In genomic region chr6:168469198-168469943, GRCh38 we compare ENCODE assay signal across 34 cellular contexts. TPM values are rescaled to one million over a fixed set of nuclear protein-coding genes. Genes with fewer than 3 reads are reported as not detected.
A peak's percentile ranks its signal among the peaks of the same experiment; 100 is the strongest.
DNase-seq lines count a peak whose midpoint lies in the region; ATAC-seq, FAIRE-seq and TF ChIP-seq lines count a peak whose summit lies in the region.
"Had no signal": no experiment of that assay in that cellular context is flagged by ENCODE, and none has a peak within 500 bp of the region (broad histone marks: within the 10 kb centered on the region; RNA-seq: fewer than 3 reads in every experiment).

No MANE protein-coding gene starts in this region.

- H2AFZ ChIP-seq in HepG2 (ENCODE audit: low read length): no peak overlapping the region
- H2AFZ ChIP-seq: hepatocyte had no signal

- CTCF ChIA-PET in HepG2 (lab: Yijun Ruan, JAX; ENCODE audit: low intra/inter-chr PET ratio, low total read pairs): no interaction called here
- CTCF ChIA-PET in WTC11 (lab: Charles Lee): no interaction called here

- TF ChIP-seq RAD21 in HepG2 (CRISPR knock-in tag; IDR thresholded peaks at IDR 0.05): no peak

- no peak overlapping the region for H3K9ac ChIP-seq in HepG2 (ENCODE audit: insufficient read depth, low read depth, low read length)
- H3K9ac ChIP-seq in stomach smooth muscle (ENCODE audit: low read length in 2 of 2): peak overlapping the region in 1 of 2 donors; percentile 13

- TF ChIP-seq CTCF in body of pancreas (IDR thresholded peaks at IDR 0.05): no peak
- no peak for TF ChIP-seq CTCF in cardiac muscle cell (IDR thresholded peaks at IDR 0.05; ENCODE audit: low read depth, low read length)
- TF ChIP-seq CTCF in HepG2 (CRISPR knock-in tag; IDR thresholded peaks at IDR 0.05): no peak
- no peak for TF ChIP-seq CTCF in WTC11 (IDR thresholded peaks at IDR 0.05)
- no peak for TF ChIP-seq CTCF in BE2C (IDR thresholded peaks at IDR 0.05; ENCODE audit: low read depth, low read length)

- no peak overlapping the region for H3K27ac Mint-ChIP-seq in WTC11
- no peak overlapping the region for H3K27ac Mint-ChIP-seq in stimulated activated effector memory CD8-positive, alpha-beta T cell treated with anti-CD3 and anti-CD28 coated beads, Interleukin-12 subunit alpha, Interleukin-12 subunit beta, amount 100 ng/mL, for 72 hours
- H3K27ac Mint-ChIP-seq: activated CD8-positive, alpha-beta T cell treated with anti-CD3 and anti-CD28 coated beads for 36 hours; activated T-helper 1 cell treated with anti-CD3 and anti-CD28 coated beads, Interleukin-12 subunit alpha, Interleukin-12 subunit beta, Interleukin-2, Interleukin-4 antibody, amounts not matched to agents 30 ng/mL and 10 ng/mL and 1 ng/mL, durations not matched to agents 14 hours and 24 hours and 36 hours; CD4-positive, alpha-beta T cell; endodermal cell; stimulated activated memory B cell treated with anti-CD40 and anti-IgM and Interleukin-4, amounts not matched to agents 10 μg/mL and 1 μg/mL and 100 μg/mL, for 72 hours had no signal

- ATAC-seq in body of pancreas: peak; percentile 40
- ATAC-seq in HepG2: 0 out of 3 replicates have a peak, but pooled peaks have one; percentile 33
- ATAC-seq in WTC11: no peak
- ATAC-seq in stimulated activated effector memory CD8-positive, alpha-beta T cell treated with anti-CD3 and anti-CD28 coated beads, Interleukin-12 subunit alpha, Interleukin-12 subunit beta, amount 100 ng/mL, for 72 hours: no peak
- ATAC-seq: A549; activated CD8-positive, alpha-beta T cell treated with anti-CD3 and anti-CD28 coated beads for 36 hours; K562; left lung; stimulated activated memory B cell treated with anti-CD40 and anti-IgM and Interleukin-4, amounts not matched to agents 10 μg/mL and 1 μg/mL and 100 μg/mL, for 72 hours had no signal

- TF ChIP-seq POLR2A in body of pancreas (IDR thresholded peaks at IDR 0.05) (no peak), HepG2 (IDR thresholded peaks at IDR 0.05; ENCODE audit: insufficient read depth in 1 of 2, low read depth in 2 of 2, low read length in 2 of 2) (no peak)

- peak in 3 of 4 donors; percentile 33 to 57 (median 44) for DNase-seq in body of pancreas
- DNase-seq in cardiac muscle cell (ENCODE audit: low read depth in 1 of 2, low spot score in 1 of 2): peak; percentile 39 to 71
- DNase-seq in HepG2 (ENCODE audit: low spot score): no peak
- DNase-seq in WTC11 (ENCODE audit: low spot score): no peak
- no peak for DNase-seq in GF-D8 (lab: John Stamatoyannopoulos, UW)
- no peak for DNase-seq in stimulated activated effector memory CD8-positive, alpha-beta T cell treated with anti-CD3 and anti-CD28 coated beads, Interleukin-12 subunit alpha, Interleukin-12 subunit beta, amount 100 ng/mL, for 72 hours (ENCODE audit: low spot score in 2 of 2)
- no peak for DNase-seq in BE2C
- DNase-seq: activated CD4-positive, alpha-beta T cell treated with anti-CD3 and anti-CD28 coated beads for 1 hour; activated CD8-positive, alpha-beta memory T cell treated with anti-CD3 and anti-CD28 coated beads, Interleukin-2, amount 50 U/mL, for 48 hours; activated CD8-positive, alpha-beta T cell treated with anti-CD3 and anti-CD28 coated beads for 36 hours; activated naive CD4-positive, alpha-beta T cell treated with Interleukin-2 at 50 U/mL for 16 hours; CD4-positive, alpha-beta T cell; cerebellar nuclear complex; dermis blood vessel endothelial cell; DND-41; endodermal cell; foreskin melanocyte; left lung; NCI-H1092 treated with DMSO at 0.1 percent for 48 hours; NCI-H1930; NCI-H2171 treated with DMSO at 0.1 percent for 48 hours; NCI-H524; T-helper 2 cell had no signal

- no peaks in the 10 kb centered on the region for H3K27me3 Mint-ChIP-seq in WTC11 (ENCODE audit: low read depth)

- in situ Hi-C loops in HepG2 (cut with HindIII; ENCODE audit: extremely low pct_ligation_motif_present, low pct_unique_long_range_greater_than_20kb): no loop called here

- H3K4me3 Mint-ChIP-seq in WTC11: no peak overlapping the region
- no peak overlapping the region for H3K4me3 Mint-ChIP-seq in stimulated activated effector memory CD8-positive, alpha-beta T cell treated with anti-CD3 and anti-CD28 coated beads, Interleukin-12 subunit alpha, Interleukin-12 subunit beta, amount 100 ng/mL, for 72 hours
- H3K4me3 Mint-ChIP-seq: activated CD8-positive, alpha-beta T cell treated with anti-CD3 and anti-CD28 coated beads for 36 hours; activated T-helper 1 cell treated with anti-CD3 and anti-CD28 coated beads, Interleukin-12 subunit alpha, Interleukin-12 subunit beta, Interleukin-2, Interleukin-4 antibody, amounts not matched to agents 30 ng/mL and 10 ng/mL and 1 ng/mL, durations not matched to agents 14 hours and 24 hours and 36 hours; CD4-positive, alpha-beta T cell; endodermal cell; stimulated activated memory B cell treated with anti-CD40 and anti-IgM and Interleukin-4, amounts not matched to agents 10 μg/mL and 1 μg/mL and 100 μg/mL, for 72 hours had no signal

- no peaks in the 10 kb centered on the region for H4K20me1 ChIP-seq in HepG2 (ENCODE audit: insufficient read depth, low read length)

- 76 to 83% methylated on average over 19 of the region's 19 CpGs for WGBS in body of pancreas, 2 donors
- 2% methylated on average over 18 of the region's 19 CpGs for WGBS in HepG2 (ENCODE audit: low lambda C conversion rate)

- no peak for TF ChIP-seq EP300 in HepG2 (IDR thresholded peaks at IDR 0.05; ENCODE audit: low read depth in 2 of 2, low read length in 2 of 2)
- TF ChIP-seq EP300 in HepG2 (CRISPR knock-in tag; IDR thresholded peaks at IDR 0.05; ENCODE audit: borderline replicate concordance): no peak

- no peaks in the 10 kb centered on the region for H3K9me3 ChIP-seq in body of pancreas
- H3K9me3 ChIP-seq in cardiac muscle cell (ENCODE audit: low read depth): no peaks in the 10 kb centered on the region
- H3K9me3 ChIP-seq in HepG2 (ENCODE audit: low read length): no peaks in the 10 kb centered on the region
- peaks cover 0 to 2% of the 10 kb centered on the region in 2 donors for H3K9me3 ChIP-seq in stomach smooth muscle (ENCODE audit: control insufficient read depth in 2 of 2, low read length in 2 of 2)
- H3K9me3 ChIP-seq in BE2C: no peaks in the 10 kb centered on the region
- H3K9me3 ChIP-seq: left lung, neutrophil had no signal

- no TSS peak for BruUV-seq in HepG2 (replicated peaks; lab: Mats Ljungman, UMichigan)

- H3K4me1 Mint-ChIP-seq in WTC11: peaks cover 17% of the 10 kb centered on the region
- H3K4me1 Mint-ChIP-seq in stimulated activated effector memory CD8-positive, alpha-beta T cell treated with anti-CD3 and anti-CD28 coated beads, Interleukin-12 subunit alpha, Interleukin-12 subunit beta, amount 100 ng/mL, for 72 hours: no peaks in the 10 kb centered on the region
- H3K4me1 Mint-ChIP-seq: endodermal cell; stimulated activated memory B cell treated with anti-CD40 and anti-IgM and Interleukin-4, amounts not matched to agents 10 μg/mL and 1 μg/mL and 100 μg/mL, for 72 hours had no signal

- H3K4me1 ChIP-seq in body of pancreas (no peaks in the 10 kb centered on the region), cardiac muscle cell (ENCODE audit: low read depth) (no peaks in the 10 kb centered on the region), HepG2 (ENCODE audit: insufficient read depth, low read length) (no peaks in the 10 kb centered on the region), stomach smooth muscle (ENCODE audit: control insufficient read depth, insufficient read depth, low read length) (peaks cover 42% of the 10 kb centered on the region), BE2C (no peaks in the 10 kb centered on the region)
- H3K4me1 ChIP-seq: A549, left lung had no signal

- intact Hi-C loops in body of pancreas (cut with DNase I) (no loop called here), HepG2 (cut with micrococcal nuclease; ENCODE audit: unreplicated experiment) (no loop called here)

- peaks cover 6% of the 10 kb centered on the region for H3K9me3 Mint-ChIP-seq in WTC11
- no peaks in the 10 kb centered on the region for H3K9me3 Mint-ChIP-seq in stimulated activated effector memory CD8-positive, alpha-beta T cell treated with anti-CD3 and anti-CD28 coated beads, Interleukin-12 subunit alpha, Interleukin-12 subunit beta, amount 100 ng/mL, for 72 hours
- H3K9me3 Mint-ChIP-seq: activated CD8-positive, alpha-beta T cell treated with anti-CD3 and anti-CD28 coated beads for 36 hours; activated T-helper 1 cell treated with anti-CD3 and anti-CD28 coated beads, Interleukin-12 subunit alpha, Interleukin-12 subunit beta, Interleukin-2, Interleukin-4 antibody, amounts not matched to agents 30 ng/mL and 10 ng/mL and 1 ng/mL, durations not matched to agents 14 hours and 24 hours and 36 hours; CD4-positive, alpha-beta T cell; endodermal cell had no signal

- H3K27me3 ChIP-seq in body of pancreas (no peaks in the 10 kb centered on the region), cardiac muscle cell (no peaks in the 10 kb centered on the region), HepG2 (ENCODE audit: control insufficient read depth in 1 of 2, insufficient read depth in 2 of 2, low read length in 2 of 2) (peaks cover 8 to 67% of the 10 kb centered on the region in 2 experiments; a peak in 4 of 5 replicates), stomach smooth muscle (ENCODE audit: control insufficient read depth in 1 of 2, insufficient read depth in 2 of 2, low read length in 2 of 2) (no peaks in the 10 kb centered on the region), BE2C (no peaks in the 10 kb centered on the region)
- H3K27me3 ChIP-seq: hepatocyte, neutrophil had no signal

- POLR2A ChIA-PET in HepG2 (lab: Yijun Ruan, JAX): no interaction called here
- POLR2A ChIA-PET in WTC11 (lab: Charles Lee): no interaction called here

- no peaks in the 10 kb centered on the region for H3K79me2 ChIP-seq in HepG2 (ENCODE audit: insufficient read depth, low read length)
- H3K79me2 ChIP-seq: hepatocyte had no signal

- H3K36me3 ChIP-seq in body of pancreas (replicated peaks in 1 of 2; ENCODE audit: insufficient read depth in 1 of 2, low read depth in 2 of 2): no peaks in the 10 kb centered on the region
- no peaks in the 10 kb centered on the region for H3K36me3 ChIP-seq in cardiac muscle cell
- H3K36me3 ChIP-seq in HepG2 (replicated peaks in 1 of 2; ENCODE audit: control insufficient read depth in 1 of 2, insufficient read depth in 2 of 2, low read length in 2 of 2): no peaks in the 10 kb centered on the region
- peaks cover 3 to 4% of the 10 kb centered on the region in 2 donors for H3K36me3 ChIP-seq in stomach smooth muscle (ENCODE audit: control insufficient read depth in 2 of 2, insufficient read depth in 2 of 2, low read length in 2 of 2)
- no peaks in the 10 kb centered on the region for H3K36me3 ChIP-seq in BE2C
- H3K36me3 ChIP-seq: left lung, neutrophil had no signal

- no peak overlapping the region for H3K4me2 ChIP-seq in HepG2 (ENCODE audit: low read depth, low read length)
- H3K4me2 ChIP-seq: A549, hepatocyte had no signal

- no peak for FAIRE-seq in HepG2 (lab: Jason Lieb, UNC)
- FAIRE-seq: A549, H54, K562 had no signal

- no peaks in the 10 kb centered on the region for H3K36me3 Mint-ChIP-seq in WTC11
- H3K36me3 Mint-ChIP-seq in stimulated activated effector memory CD8-positive, alpha-beta T cell treated with anti-CD3 and anti-CD28 coated beads, Interleukin-12 subunit alpha, Interleukin-12 subunit beta, amount 100 ng/mL, for 72 hours: no peaks in the 10 kb centered on the region
- H3K36me3 Mint-ChIP-seq: stimulated activated memory B cell treated with anti-CD40 and anti-IgM and Interleukin-4, amounts not matched to agents 10 μg/mL and 1 μg/mL and 100 μg/mL, for 72 hours had no signal

- H3K27ac ChIP-seq in body of pancreas (no peak overlapping the region), cardiac muscle cell (no peak overlapping the region), HepG2 (ENCODE audit: extremely low read length, insufficient read depth, low read length) (no peak overlapping the region), stomach smooth muscle (ENCODE audit: low read length) (peak overlapping the region; percentile 55)
- H3K27ac ChIP-seq: A549, hepatocyte, left lung, neutrophil had no signal

- no peak overlapping the region for H3K4me3 ChIP-seq in body of pancreas
- H3K4me3 ChIP-seq in cardiac muscle cell: no peak overlapping the region
- no peak overlapping the region for H3K4me3 ChIP-seq in HepG2 (replicated peaks in 1 of 3; ENCODE audit: insufficient read depth in 1 of 3, low read depth in 2 of 3, low read length in 3 of 3)
- H3K4me3 ChIP-seq in stomach smooth muscle (ENCODE audit: low read length in 2 of 2): peak overlapping the region in 1 of 2 donors; percentile 44
- no peak overlapping the region for H3K4me3 ChIP-seq in BE2C (ENCODE audit: low read depth, low read length)
- H3K4me3 ChIP-seq: A549, hepatocyte, K562, left lung had no signal

RNA-seq across cellular contexts. Expression of gene SMOC2, which starts 28.4 kb away (rescaled TPM):
- total RNA-seq in body of pancreas (10 to 100 TPM; 22.7 to 31.4 TPM), cardiac muscle cell (2.9 and 3.2 TPM in 2 replicates), HepG2 (2016; rRNA removed; fragmentation: Illumina TruSeq; extraction: Trizol) (not detected in 2 replicates), WTC11 (2021) (3.3 to 3.9 TPM (median 3.6 TPM) in 3 replicates)
- polyA plus RNA-seq in cardiac muscle cell (1.9 and 4.1 TPM in 2 replicates), HepG2 (2011; rRNA removed) (not detected in 2 replicates)
- not detected in 2 replicates for total RNA-seq in HepG2 (2016; cell fraction: cytosol; rRNA removed; fragmentation: Illumina TruSeq; extraction: Trizol; ENCODE audit: low read depth)
- total RNA-seq in HepG2 (2016; cell fraction: insoluble cytoplasmic fraction; rRNA removed; fragmentation: Illumina TruSeq; extraction: Trizol): not detected in 2 replicates
- total RNA-seq in HepG2 (2016; cell fraction: membrane; rRNA removed; fragmentation: Illumina TruSeq; extraction: Trizol): not detected in 2 replicates
- total RNA-seq in HepG2 (2016; cell fraction: nucleus; rRNA removed; fragmentation: Illumina TruSeq; extraction: Trizol): not detected in 2 replicates
- not detected in 2 replicates for polyA plus RNA-seq in HepG2 (2011; cell fraction: cytosol; rRNA removed)
- polyA plus RNA-seq in HepG2 (2011; cell fraction: nucleus; rRNA removed): not detected in 2 replicates
- not detected in 2 replicates for polyA plus RNA-seq in HepG2 (2012)
- polyA plus RNA-seq in HepG2 (2016; cell fraction: cytosol; fragmentation: Illumina TruSeq; extraction: Trizol; ENCODE audit: low read depth): not detected in 2 replicates
- not detected in 2 replicates for polyA plus RNA-seq in HepG2 (2016; cell fraction: insoluble cytoplasmic fraction; fragmentation: Illumina TruSeq; extraction: Trizol; ENCODE audit: low read depth)
- polyA plus RNA-seq in HepG2 (2016; cell fraction: membrane; fragmentation: Illumina TruSeq; extraction: Trizol; ENCODE audit: low read depth): not detected in 2 replicates
- not detected in 2 replicates for polyA plus RNA-seq in HepG2 (2016; cell fraction: nucleus; fragmentation: Illumina TruSeq; extraction: Trizol; ENCODE audit: insufficient read depth, low read depth)
- polyA minus RNA-seq in HepG2 (2011; rRNA and poly(A)+ RNA removed; ENCODE audit: low replicate concordance): not detected in 2 replicates
- polyA minus RNA-seq in HepG2 (2011; cell fraction: cytosol; rRNA and poly(A)+ RNA removed): not detected in 2 replicates
- polyA minus RNA-seq in HepG2 (2011; cell fraction: nucleus; rRNA and poly(A)+ RNA removed): not detected in 2 replicates
- not detected for polyA plus RNA-seq in BE2C (2012; ENCODE audit: insufficient read depth, insufficient read length, low read depth)
- total RNA-seq: activated CD8-positive, alpha-beta T cell treated with anti-CD3 and anti-CD28 coated beads for 36 hours; activated T-helper 1 cell treated with anti-CD3 and anti-CD28 coated beads, Interleukin-12 subunit alpha, Interleukin-12 subunit beta, Interleukin-2, Interleukin-4 antibody, amounts not matched to agents 30 ng/mL and 10 ng/mL and 1 ng/mL, durations not matched to agents 14 hours and 24 hours and 36 hours; CD4-positive, alpha-beta T cell; dermis blood vessel endothelial cell; HT1080; myocyte; pulmonary artery endothelial cell had no signal
- polyA plus RNA-seq: A549 had no signal

Comparison
In these comparisons a context has a peak if more than half of its experiments do, and no peak if none do; other contexts are left out.
1. ATAC-seq: peak in body of pancreas (single experiment) and HepG2 (single experiment); none in WTC11 (single experiment) and stimulated activated effector memory CD8-positive, alpha-beta T cell treated with anti-CD3 and anti-CD28 coated beads, Interleukin-12 subunit alpha, Interleukin-12 subunit beta, amount 100 ng/mL, for 72 hours (single experiment).
2. DNase-seq: peak in body of pancreas (3 of 4) and cardiac muscle cell (2 of 2); none in HepG2 (single experiment), WTC11 (single experiment), GF-D8 (single experiment), stimulated activated effector memory CD8-positive, alpha-beta T cell treated with anti-CD3 and anti-CD28 coated beads, Interleukin-12 subunit alpha, Interleukin-12 subunit beta, amount 100 ng/mL, for 72 hours (0 of 2) and BE2C (single experiment).